ENCODE assay signal across 8 cellular contexts in genomic region chr2:231395188-231396057, GRCh38. TPM values are rescaled to one million over a fixed set of nuclear protein-coding genes. Genes with fewer than 3 reads are reported as not detected.
DNase-seq lines count a peak whose midpoint lies in the region; ATAC-seq and TF ChIP-seq lines count a peak whose summit lies in the region.

B3GNT7 (plus strand) TSS chr2:231395710; CDS start chr2:231395804, 94 bp downstream.

- no peaks in the 10 kb centered on the region for H3K9me3 Mint-ChIP-seq in activated CD8-positive, alpha-beta memory T cell treated with anti-CD3 and anti-CD28 coated beads, Interleukin-2, amount 10 ng/mL, durations not matched to agents 7 days and 5 days (ENCODE audit: low read depth)
- H3K9me3 Mint-ChIP-seq in activated naive CD8-positive, alpha-beta T cell (ENCODE audit: low read depth): no peaks in the 10 kb centered on the region
- H3K9me3 Mint-ChIP-seq in type B pancreatic cell: no peaks in the 10 kb centered on the region

- peaks cover 21% of the 10 kb centered on the region for H3K27me3 Mint-ChIP-seq in activated CD8-positive, alpha-beta memory T cell treated with anti-CD3 and anti-CD28 coated beads, Interleukin-2, amount 10 ng/mL, durations not matched to agents 7 days and 5 days
- H3K27me3 Mint-ChIP-seq in activated naive CD8-positive, alpha-beta T cell: peaks cover 15% of the 10 kb centered on the region
- peaks cover 24% of the 10 kb centered on the region for H3K27me3 Mint-ChIP-seq in type B pancreatic cell

- TF ChIP-seq CTCF in type B pancreatic cell (conservative IDR thresholded peaks at IDR 0.05): no peak

- H3K36me3 Mint-ChIP-seq in activated CD8-positive, alpha-beta memory T cell treated with anti-CD3 and anti-CD28 coated beads, Interleukin-2, amount 10 ng/mL, durations not matched to agents 7 days and 5 days: peaks cover 2% of the 10 kb centered on the region
- H3K36me3 Mint-ChIP-seq in activated naive CD8-positive, alpha-beta T cell: no peaks in the 10 kb centered on the region
- no peaks in the 10 kb centered on the region for H3K36me3 Mint-ChIP-seq in type B pancreatic cell

- CTCF ChIA-PET in activated CD8-positive, alpha-beta memory T cell treated with anti-CD3 and anti-CD28 coated beads, Interleukin-2, amount 10 ng/mL, durations not matched to agents 7 days and 5 days (lab: Charles Lee): interaction anchor here (1.0 to 5.7 kb wide), 7 partner anchors 11 to 343 kb away, joined by 3 to 32 read pairs (median 10); no protein-coding TSS in a partner anchor

- peaks cover 33% of the 10 kb centered on the region for H3K4me1 Mint-ChIP-seq in activated CD8-positive, alpha-beta memory T cell treated with anti-CD3 and anti-CD28 coated beads, Interleukin-2, amount 10 ng/mL, durations not matched to agents 7 days and 5 days
- H3K4me1 Mint-ChIP-seq in activated naive CD8-positive, alpha-beta T cell (ENCODE audit: low read depth): peaks cover 15% of the 10 kb centered on the region
- H3K4me1 Mint-ChIP-seq in type B pancreatic cell (ENCODE audit: unreplicated experiment): peaks cover 20% of the 10 kb centered on the region

- peak within 1 kb of the TSS; percentile 76 for H3K4me3 Mint-ChIP-seq in activated CD8-positive, alpha-beta memory T cell treated with anti-CD3 and anti-CD28 coated beads, Interleukin-2, amount 10 ng/mL, durations not matched to agents 7 days and 5 days
- peak within 1 kb of the TSS; percentile 67 for H3K4me3 Mint-ChIP-seq in activated naive CD8-positive, alpha-beta T cell
- H3K4me3 Mint-ChIP-seq in type B pancreatic cell: peak within 1 kb of the TSS; percentile 88

- H3K27me3 ChIP-seq in layer of hippocampus (ENCODE audit: control insufficient read depth, insufficient read depth, low read length): peaks cover 4% of the 10 kb centered on the region

- peak within 1 kb of the TSS; percentile 97 for H3K27ac Mint-ChIP-seq in activated CD8-positive, alpha-beta memory T cell treated with anti-CD3 and anti-CD28 coated beads, Interleukin-2, amount 10 ng/mL, durations not matched to agents 7 days and 5 days
- no peak within 1 kb of the TSS for H3K27ac Mint-ChIP-seq in activated naive CD8-positive, alpha-beta T cell
- peak within 1 kb of the TSS; percentile 75 for H3K27ac Mint-ChIP-seq in type B pancreatic cell

- H3K27ac ChIP-seq in layer of hippocampus (ENCODE audit: low read depth, low read length): peak within 1 kb of the TSS; percentile 44

- peak; percentile 14 for ATAC-seq in activated CD8-positive, alpha-beta memory T cell treated with anti-CD3 and anti-CD28 coated beads, Interleukin-2, amount 10 ng/mL, durations not matched to agents 7 days and 5 days
- no peak for ATAC-seq in HG02678 (IDR thresholded peaks at IDR 0.05; ENCODE audit: unreplicated experiment)
- ATAC-seq in GM21423 (IDR thresholded peaks at IDR 0.05; ENCODE audit: unreplicated experiment): no peak

- DNase-seq in activated CD8-positive, alpha-beta memory T cell treated with anti-CD3 and anti-CD28 coated beads, Interleukin-2, amount 10 ng/mL, durations not matched to agents 7 days and 5 days: no peak
- DNase-seq in activated CD8-positive, alpha-beta memory T cell treated with anti-CD3 and anti-CD28 coated beads, Interleukin-2, amount 50 U/mL, for 4 hours: no peak
- DNase-seq in type B pancreatic cell (ENCODE audit: extremely low spot score, unreplicated experiment) (no peak), DMS79 treated with DMSO at 0.1 percent for 48 hours (lab: John Stamatoyannopoulos, UW) (no peak)

RNA-seq across cellular contexts. Expression of gene B3GNT7, which starts in this region (rescaled TPM):
- total RNA-seq in activated CD8-positive, alpha-beta memory T cell treated with anti-CD3 and anti-CD28 coated beads, Interleukin-2, amount 10 ng/mL, durations not matched to agents 7 days and 5 days: under 1 TPM; 0.47 to 0.49 TPM
- 6.8 and 14.4 TPM in 2 replicates for total RNA-seq in type B pancreatic cell (ENCODE audit: low replicate concordance)

Comparison
In these comparisons a context has a peak if more than half of its experiments do, and no peak if none do; other contexts are left out.
1. Peak in ATAC-seq in activated CD8-positive, alpha-beta memory T cell treated with anti-CD3 and anti-CD28 coated beads, Interleukin-2, amount 10 ng/mL, durations not matched to agents 7 days and 5 days; RNA of the gene not detected or under 1 TPM.